ENCODE assay signal across 8 cellular contexts in genomic region chr12:109475993-109476806, GRCh38. TPM values are rescaled to one million over a fixed set of nuclear protein-coding genes. Genes with fewer than 3 reads are reported as not detected.
DNase-seq lines count a peak whose midpoint lies in the region; ATAC-seq, FAIRE-seq and TF ChIP-seq lines count a peak whose summit lies in the region.

No MANE protein-coding gene starts in this region.

- CTCF ChIA-PET in CD8-positive, alpha-beta memory T cell (lab: Charles Lee), result interaction anchor here (1.3 kb wide), 1 partner anchor 13 kb away, joined by 3 read pairs; no protein-coding TSS in a partner anchor
- CTCF ChIA-PET in endothelial cell of umbilical vein (lab: Charles Lee), result interaction anchor here (1.0 to 10.1 kb wide), 5 partner anchors 13 to 299 kb away, joined by 3 to 91 read pairs (median 12); no protein-coding TSS in a partner anchor

- FAIRE-seq in endothelial cell of umbilical vein (lab: Jason Lieb, UNC), result peak; percentile 74

- H3K27me3 Mint-ChIP-seq in CD8-positive, alpha-beta memory T cell, result no peaks in the 10 kb centered on the region

- H2AFZ ChIP-seq in endothelial cell of umbilical vein (ENCODE audit: low read depth, low read length), result no peak overlapping the region
- H2AFZ ChIP-seq in osteoblast (ENCODE audit: low read length), result peak overlapping the region; percentile 16

- intact Hi-C loops in endothelial cell of umbilical vein (cut with micrococcal nuclease), result loop anchor here (1.0 to 5.0 kb wide), 2 partner anchors 48 to 96 kb away; partner anchors contain the start of genes MMAB and MVK

- no peak for ATAC-seq in GM18517 (IDR thresholded peaks at IDR 0.05; ENCODE audit: unreplicated experiment)

- H3K9me3 ChIP-seq in CD8-positive, alpha-beta memory T cell (ENCODE audit: low read length), result no peaks in the 10 kb centered on the region
- H3K9me3 ChIP-seq in NT2/D1 (ENCODE audit: insufficient read depth, low read length) (no peaks in the 10 kb centered on the region), endothelial cell of umbilical vein (replicated peaks; ENCODE audit: control insufficient read depth, insufficient read depth, low read length) (no peaks in the 10 kb centered on the region), osteoblast (ENCODE audit: low read depth, low read length) (no peaks in the 10 kb centered on the region)

- H3K4me3 ChIP-seq in CD8-positive, alpha-beta memory T cell (ENCODE audit: low read length), result peak overlapping the region; percentile 98
- H3K4me3 ChIP-seq in NT2/D1 (ENCODE audit: insufficient read length, low read depth) (peak overlapping the region; percentile 82), endothelial cell of umbilical vein (replicated peaks in 1 of 3; ENCODE audit: insufficient read depth in 1 of 3, low read depth in 1 of 3, low read length in 3 of 3) (peak overlapping the region; percentile 91 to 97 (median 92)), osteoblast (ENCODE audit: insufficient read depth, low read length) (peak overlapping the region; percentile 99)

- H3K9ac ChIP-seq in NT2/D1 (ENCODE audit: insufficient read length, low read depth) (peak overlapping the region; percentile 94), endothelial cell of umbilical vein (replicated peaks; ENCODE audit: extremely low read depth, insufficient read depth, low read length) (peak overlapping the region; percentile 98)

- peak overlapping the region; percentile 95 to 99 (median 98) for H3K27ac Mint-ChIP-seq in CD8-positive, alpha-beta memory T cell

- H3K4me1 ChIP-seq in CD8-positive, alpha-beta memory T cell (ENCODE audit: insufficient read depth, low read length), result peaks cover 30% of the 10 kb centered on the region
- no peaks in the 10 kb centered on the region for H3K4me1 ChIP-seq in NT2/D1 (ENCODE audit: insufficient read depth, insufficient read length)
- H3K4me1 ChIP-seq in endothelial cell of umbilical vein (ENCODE audit: control insufficient read depth, extremely low read depth, insufficient read depth, low read length), result peaks cover 19% of the 10 kb centered on the region
- H3K4me1 ChIP-seq in osteoblast (ENCODE audit: insufficient read depth, low read length), result peaks cover 38% of the 10 kb centered on the region

- no peak for DNase-seq in CD8-positive, alpha-beta memory T cell
- DNase-seq in NT2/D1 (ENCODE audit: low read depth, low spot score) (no peak), endothelial cell of umbilical vein (ENCODE audit: low read depth, low spot score) (no peak), osteoblast (ENCODE audit: insufficient read length, low spot score, missing footprints) (no peak), pons (ENCODE audit: low spot score) (no peak), glomerular visceral epithelial cell (ENCODE audit: extremely low spot score) (no peak), C1 segment of cervical spinal cord (lab: John Stamatoyannopoulos, UW) (no peak)

- H3K36me3 Mint-ChIP-seq in CD8-positive, alpha-beta memory T cell, result peaks cover 0 to 11% (median 0%) of the 10 kb centered on the region in 3 donors

- no peaks in the 10 kb centered on the region for H3K9me3 Mint-ChIP-seq in CD8-positive, alpha-beta memory T cell

- POLR2A ChIA-PET in CD8-positive, alpha-beta memory T cell (lab: Charles Lee), result interaction anchor here (1.8 kb wide), 1 partner anchor 238 kb away, joined by 5 read pairs; the partner anchor contains the start of gene FAM222A
- POLR2A ChIA-PET in endothelial cell of umbilical vein (lab: Charles Lee), result interaction anchor here (1.4 kb wide), 1 partner anchor 43 kb away, joined by 5 read pairs; no protein-coding TSS in a partner anchor

- no peak for TF ChIP-seq POLR2A in endothelial cell of umbilical vein (IDR thresholded peaks at IDR 0.05; ENCODE audit: low read depth, low read length)

- H3K79me2 ChIP-seq in endothelial cell of umbilical vein (ENCODE audit: control insufficient read depth, insufficient read depth, low read length) (peaks cover 76% of the 10 kb centered on the region), osteoblast (ENCODE audit: insufficient read depth, low read length) (peaks cover 96% of the 10 kb centered on the region)

- peaks cover 4% of the 10 kb centered on the region for H3K36me3 ChIP-seq in CD8-positive, alpha-beta memory T cell (ENCODE audit: insufficient read depth, low read length)
- H3K36me3 ChIP-seq in NT2/D1 (ENCODE audit: insufficient read depth, insufficient read length, low read length), result peaks cover 54% of the 10 kb centered on the region
- H3K36me3 ChIP-seq in endothelial cell of umbilical vein (ENCODE audit: control insufficient read depth in 2 of 2, extremely low read depth in 1 of 2, insufficient read depth in 2 of 2, low read length in 2 of 2), result peaks cover 0 to 2% of the 10 kb centered on the region in 2 experiments
- H3K36me3 ChIP-seq in osteoblast (ENCODE audit: insufficient read depth, low read length), result peaks cover 15% of the 10 kb centered on the region

- H3K4me2 ChIP-seq in endothelial cell of umbilical vein (ENCODE audit: insufficient read depth, low read length), result peak overlapping the region; percentile 87
- H3K4me2 ChIP-seq in osteoblast (ENCODE audit: insufficient read depth, low read length), result peak overlapping the region; percentile 99

- no peaks in the 10 kb centered on the region for H3K27me3 ChIP-seq in CD8-positive, alpha-beta memory T cell (ENCODE audit: insufficient read depth, low read length, poor library complexity, severe bottlenecking)
- H3K27me3 ChIP-seq in NT2/D1 (ENCODE audit: insufficient read depth, insufficient read length), result no peaks in the 10 kb centered on the region
- no peaks in the 10 kb centered on the region for H3K27me3 ChIP-seq in endothelial cell of umbilical vein (ENCODE audit: control insufficient read depth in 2 of 2, insufficient read depth in 2 of 2, low read length in 2 of 2)
- H3K27me3 ChIP-seq in osteoblast (ENCODE audit: insufficient read depth, low read length), result no peaks in the 10 kb centered on the region

- H3K27ac ChIP-seq in CD8-positive, alpha-beta memory T cell (ENCODE audit: low read depth, low read length), result peak overlapping the region; percentile 92
- H3K27ac ChIP-seq in endothelial cell of umbilical vein (ENCODE audit: insufficient read depth, low read depth, low read length) (peak overlapping the region; percentile 98), osteoblast (ENCODE audit: low read depth, low read length) (peak overlapping the region; percentile 99)

- no peaks in the 10 kb centered on the region for H4K20me1 ChIP-seq in endothelial cell of umbilical vein (replicated peaks; ENCODE audit: control insufficient read depth, extremely low read depth, insufficient read depth, low read length)
- peaks cover 35% of the 10 kb centered on the region for H4K20me1 ChIP-seq in osteoblast (ENCODE audit: insufficient read depth, low read length)

- H3K9me1 ChIP-seq in endothelial cell of umbilical vein (replicated peaks; ENCODE audit: control insufficient read depth, extremely low read depth, insufficient read depth, low read length), result no peaks in the 10 kb centered on the region

- H3K4me1 Mint-ChIP-seq in CD8-positive, alpha-beta memory T cell, result peaks cover 46 to 73% (median 51%) of the 10 kb centered on the region in 3 donors

- H3K4me3 Mint-ChIP-seq in CD8-positive, alpha-beta memory T cell, result peak overlapping the region; percentile 93 to 99 (median 97)

- TF ChIP-seq CTCF in endothelial cell of umbilical vein (IDR thresholded peaks at IDR 0.05; ENCODE audit: extremely low read depth in 1 of 2, insufficient read depth in 1 of 2, low read depth in 1 of 2, low read length in 2 of 2) (no peak), osteoblast (IDR thresholded peaks at IDR 0.05; ENCODE audit: extremely low read depth, low read depth, low read length) (no peak)

- dilution Hi-C loops in endothelial cell of umbilical vein (cut with MboI; ENCODE audit: extremely low pct_ligation_motif_present, low sequenced_read_pairs), result no loop called here

- BruUV-seq in endothelial cell of umbilical vein (replicated peaks; lab: Mats Ljungman, UMichigan), result TSS peak; percentile 32

TF ChIP-seq in endothelial cell of umbilical vein, 7 proteins besides CTCF, POLR2A, EP300 and RAD21 (continues in another document):
- TF ChIP-seq GATA2 (IDR thresholded peaks at IDR 0.05; ENCODE audit: insufficient read depth, insufficient read length, low read depth, low read length), result no peak
- no peak for TF ChIP-seq POLR2AphosphoS5 (IDR thresholded peaks at IDR 0.05; ENCODE audit: insufficient read depth, low read depth, low read length)
- TF ChIP-seq JUN (IDR thresholded peaks at IDR 0.05; ENCODE audit: borderline replicate concordance, insufficient read depth, insufficient read length, low read depth), result no peak
- TF ChIP-seq MYC (IDR thresholded peaks at IDR 0.05; ENCODE audit: low read depth, low read length), result no peak
- no peak for TF ChIP-seq EZH2 (IDR thresholded peaks at IDR 0.05; ENCODE audit: borderline replicate concordance, low read depth, low read length, severe bottlenecking)
- no peak for TF ChIP-seq MAX (IDR thresholded peaks at IDR 0.05; ENCODE audit: insufficient read depth, insufficient read length)

RNA-seq across cellular contexts. Expression of gene KCTD10, which starts 0.9 kb away (rescaled TPM):
- total RNA-seq in CD8-positive, alpha-beta memory T cell, result 10 to 100 TPM; 44.9 to 48.1 TPM
- 27.4 TPM for polyA plus RNA-seq in CD8-positive, alpha-beta memory T cell
- total RNA-seq in endothelial cell of umbilical vein (92.8 and 101 TPM in 2 replicates), osteoblast (94.6 and 102 TPM in 2 replicates)
- polyA plus RNA-seq in endothelial cell of umbilical vein, result 105 and 112 TPM in 2 replicates
- polyA plus RNA-seq in endothelial cell of umbilical vein (2011; cell fraction: cytosol; rRNA removed), result 69.4 and 77.1 TPM in 2 replicates
- 129 and 139 TPM in 2 replicates for polyA plus RNA-seq in endothelial cell of umbilical vein (2011; cell fraction: nucleus; rRNA removed)
- polyA plus RNA-seq in endothelial cell of umbilical vein (2012), result 61.2 and 64.9 TPM in 2 replicates
- polyA minus RNA-seq in endothelial cell of umbilical vein, result 301 and 328 TPM in 2 replicates
- polyA minus RNA-seq in endothelial cell of umbilical vein (2011; cell fraction: cytosol; rRNA and poly(A)+ RNA removed), result 24.1 TPM
- polyA minus RNA-seq in endothelial cell of umbilical vein (2011; cell fraction: nucleus; rRNA and poly(A)+ RNA removed), result 140 and 147 TPM in 2 replicates

RNA-seq across cellular contexts. Expression of gene UBE3B, which starts 1.2 kb away (rescaled TPM):
- 10 to 100 TPM; 38.3 to 40.2 TPM for total RNA-seq in CD8-positive, alpha-beta memory T cell
- polyA plus RNA-seq in CD8-positive, alpha-beta memory T cell, result 20.8 TPM
- total RNA-seq in endothelial cell of umbilical vein (32.7 and 40.8 TPM in 2 replicates), osteoblast (34.8 and 40.9 TPM in 2 replicates)
- polyA plus RNA-seq in endothelial cell of umbilical vein, result 23.8 and 24.9 TPM in 2 replicates
- polyA plus RNA-seq in endothelial cell of umbilical vein (2011; cell fraction: cytosol; rRNA removed), result 21.9 and 25.3 TPM in 2 replicates
- polyA plus RNA-seq in endothelial cell of umbilical vein (2011; cell fraction: nucleus; rRNA removed), result 63.7 and 64.5 TPM in 2 replicates
- polyA plus RNA-seq in endothelial cell of umbilical vein (2012), result 22.6 and 22.7 TPM in 2 replicates
- 70.4 and 81.6 TPM in 2 replicates for polyA minus RNA-seq in endothelial cell of umbilical vein
- 14.2 TPM for polyA minus RNA-seq in endothelial cell of umbilical vein (2011; cell fraction: cytosol; rRNA and poly(A)+ RNA removed)
- polyA minus RNA-seq in endothelial cell of umbilical vein (2011; cell fraction: nucleus; rRNA and poly(A)+ RNA removed), result 35.0 and 48.9 TPM in 2 replicates
